Comparison of ENCODE assay signal across 1 cellular context in the genomic region with DNA sequence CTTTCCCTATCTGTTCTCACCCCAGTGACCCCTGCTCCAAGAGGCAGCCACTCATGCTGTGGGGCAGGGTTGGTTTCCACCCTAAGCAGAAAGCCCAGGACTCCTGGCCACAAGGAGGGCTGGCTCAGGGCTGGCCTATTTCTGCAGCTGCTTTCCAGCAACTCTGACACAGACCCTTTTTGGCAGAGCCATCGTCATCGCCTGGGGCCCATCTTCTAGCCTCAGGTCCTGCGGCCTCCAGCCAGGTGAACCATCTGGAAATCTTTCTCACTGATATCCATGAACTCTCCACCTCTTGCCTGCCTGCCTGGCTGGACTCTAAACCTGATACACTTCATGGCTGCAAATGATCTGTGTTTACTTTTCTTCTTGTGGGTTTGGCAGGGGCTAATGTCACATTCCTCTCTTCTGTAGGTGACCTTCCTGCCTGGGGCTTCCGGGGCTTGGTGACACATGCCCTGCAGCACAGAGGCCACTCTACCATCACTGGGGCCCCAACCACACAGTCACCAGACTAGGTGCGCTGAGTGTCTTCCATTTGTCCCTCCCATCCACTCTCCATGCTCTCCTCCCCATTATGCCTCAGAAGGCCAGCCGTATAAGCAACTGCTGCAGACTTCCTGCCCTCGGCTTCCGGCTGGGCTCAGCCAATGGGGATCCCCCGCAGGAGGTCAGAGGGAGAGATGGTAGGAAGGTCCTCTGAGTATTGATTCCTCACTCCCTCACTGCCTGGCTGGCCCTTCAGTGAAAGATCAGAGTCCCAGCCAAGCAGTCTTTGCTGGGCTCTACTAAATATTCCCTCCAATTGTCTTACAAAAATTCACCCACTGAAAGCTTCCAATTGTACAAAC.
TF ChIP-seq lines count a peak whose summit lies in the region.

No MANE protein-coding gene starts in this region.

TF ChIP-seq in HepG2, 621 proteins besides CTCF, POLR2A, EP300 and RAD21 (continued from another document and continues in another):
- TF ChIP-seq, protein P1, sequence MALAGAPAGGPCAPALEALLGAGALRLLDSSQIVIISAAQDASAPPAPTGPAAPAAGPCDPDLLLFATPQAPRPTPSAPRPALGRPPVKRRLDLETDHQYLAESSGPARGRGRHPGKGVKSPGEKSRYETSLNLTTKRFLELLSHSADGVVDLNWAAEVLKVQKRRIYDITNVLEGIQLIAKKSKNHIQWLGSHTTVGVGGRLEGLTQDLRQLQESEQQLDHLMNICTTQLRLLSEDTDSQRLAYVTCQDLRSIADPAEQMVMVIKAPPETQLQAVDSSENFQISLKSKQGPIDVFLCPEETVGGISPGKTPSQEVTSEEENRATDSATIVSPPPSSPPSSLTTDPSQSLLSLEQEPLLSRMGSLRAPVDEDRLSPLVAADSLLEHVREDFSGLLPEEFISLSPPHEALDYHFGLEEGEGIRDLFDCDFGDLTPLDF (CRISPR knock-in tag; IDR thresholded peaks at IDR 0.05), result 0 out of 2 replicates have a peak, but pooled peaks have one; percentile 37
- TF ChIP-seq ZNF776 (CRISPR knock-in tag; IDR thresholded peaks at IDR 0.05) (no peak), SP140L (CRISPR knock-in tag; IDR thresholded peaks at IDR 0.05; ENCODE audit: borderline replicate concordance) (peak; percentile 45; the same call in 1 of the 2 replicates), PCBP1 (IDR thresholded peaks at IDR 0.05; ENCODE audit: borderline replicate concordance, low read depth, low read length) (no peak), MBD4 (IDR thresholded peaks at IDR 0.05; ENCODE audit: borderline replicate concordance, low read length) (no peak), LRRFIP1 (CRISPR knock-in tag; conservative IDR thresholded peaks at IDR 0.05) (no peak), ZNF619 (CRISPR knock-in tag; IDR thresholded peaks at IDR 0.05) (peak; percentile 42; the same call in 1 of the 2 replicates), ATRX (CRISPR knock-in tag; IDR thresholded peaks at IDR 0.05; ENCODE audit: borderline replicate concordance) (no peak), ZMYM2 (CRISPR knock-in tag; IDR thresholded peaks at IDR 0.05) (no peak), ZNF333 (CRISPR knock-in tag; IDR thresholded peaks at IDR 0.05; ENCODE audit: borderline replicate concordance) (no peak), ZNF546 (CRISPR knock-in tag; conservative IDR thresholded peaks at IDR 0.05) (no peak), ELF1 (CRISPR knock-in tag; IDR thresholded peaks at IDR 0.05) (peak; percentile 87), ATF1 (CRISPR knock-in tag; IDR thresholded peaks at IDR 0.05) (peak; percentile 78), MYC (CRISPR knock-in tag; IDR thresholded peaks at IDR 0.05; ENCODE audit: borderline replicate concordance) (peak; percentile 84; the same call in 1 of the 2 replicates), ZKSCAN1 (IDR thresholded peaks at IDR 0.05; ENCODE audit: low read length) (no peak), HOXA9 (CRISPR knock-in tag; IDR thresholded peaks at IDR 0.05; ENCODE audit: borderline replicate concordance) (no peak; the same call in 1 of the 2 replicates), ZNF772 (CRISPR knock-in tag; IDR thresholded peaks at IDR 0.05) (peak; percentile 95; the same call in 1 of the 2 replicates), ZSCAN25 (CRISPR knock-in tag; IDR thresholded peaks at IDR 0.05) (peak; percentile 79), TCF7 (IDR thresholded peaks at IDR 0.05; ENCODE audit: low read depth) (peak; percentile 64), GRHL1 (CRISPR knock-in tag; conservative IDR thresholded peaks at IDR 0.05) (no peak), HNRNPL (IDR thresholded peaks at IDR 0.05; ENCODE audit: low read depth, low read length) (no peak), RNF2 (conservative IDR thresholded peaks at IDR 0.05; ENCODE audit: low read depth) (peak; percentile 69; the same call in 1 of the 2 replicates), FOXP1 (IDR thresholded peaks at IDR 0.05) (no peak; the same call in 1 of the 2 replicates), FOXP1 (CRISPR knock-in tag; IDR thresholded peaks at IDR 0.05) (peak; percentile 78), CREBL2 (CRISPR knock-in tag; IDR thresholded peaks at IDR 0.05; ENCODE audit: borderline replicate concordance) (no peak), HOXD1 (CRISPR knock-in tag; IDR thresholded peaks at IDR 0.05) (peak; percentile 25; the same call in 1 of the 2 replicates), CSRNP2 (CRISPR knock-in tag; conservative IDR thresholded peaks at IDR 0.05; ENCODE audit: low read depth) (no peak), PATZ1 (CRISPR knock-in tag; IDR thresholded peaks at IDR 0.05) (peak; percentile 87), SMARCC2 (IDR thresholded peaks at IDR 0.05) (no peak), ZNF235 (CRISPR knock-in tag; IDR thresholded peaks at IDR 0.05; ENCODE audit: borderline replicate concordance) (no peak), PPARG (CRISPR knock-in tag; conservative IDR thresholded peaks at IDR 0.05) (peak; percentile 80), SMAD3 (CRISPR knock-in tag; IDR thresholded peaks at IDR 0.05) (peak; percentile 69; the same call in 1 of the 2 replicates), ZBTB7A (CRISPR knock-in tag; IDR thresholded peaks at IDR 0.05) (peak; percentile 46; the same call in 1 of the 2 replicates), ZNF83 (CRISPR knock-in tag; IDR thresholded peaks at IDR 0.05; ENCODE audit: borderline replicate concordance) (no peak)
- TF ChIP-seq, protein P2, sequence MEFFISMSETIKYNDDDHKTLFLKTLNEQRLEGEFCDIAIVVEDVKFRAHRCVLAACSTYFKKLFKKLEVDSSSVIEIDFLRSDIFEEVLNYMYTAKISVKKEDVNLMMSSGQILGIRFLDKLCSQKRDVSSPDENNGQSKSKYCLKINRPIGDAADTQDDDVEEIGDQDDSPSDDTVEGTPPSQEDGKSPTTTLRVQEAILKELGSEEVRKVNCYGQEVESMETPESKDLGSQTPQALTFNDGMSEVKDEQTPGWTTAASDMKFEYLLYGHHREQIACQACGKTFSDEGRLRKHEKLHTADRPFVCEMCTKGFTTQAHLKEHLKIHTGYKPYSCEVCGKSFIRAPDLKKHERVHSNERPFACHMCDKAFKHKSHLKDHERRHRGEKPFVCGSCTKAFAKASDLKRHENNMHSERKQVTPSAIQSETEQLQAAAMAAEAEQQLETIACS (CRISPR knock-in tag; IDR thresholded peaks at IDR 0.05), result no peak
- TF ChIP-seq, protein P3, sequence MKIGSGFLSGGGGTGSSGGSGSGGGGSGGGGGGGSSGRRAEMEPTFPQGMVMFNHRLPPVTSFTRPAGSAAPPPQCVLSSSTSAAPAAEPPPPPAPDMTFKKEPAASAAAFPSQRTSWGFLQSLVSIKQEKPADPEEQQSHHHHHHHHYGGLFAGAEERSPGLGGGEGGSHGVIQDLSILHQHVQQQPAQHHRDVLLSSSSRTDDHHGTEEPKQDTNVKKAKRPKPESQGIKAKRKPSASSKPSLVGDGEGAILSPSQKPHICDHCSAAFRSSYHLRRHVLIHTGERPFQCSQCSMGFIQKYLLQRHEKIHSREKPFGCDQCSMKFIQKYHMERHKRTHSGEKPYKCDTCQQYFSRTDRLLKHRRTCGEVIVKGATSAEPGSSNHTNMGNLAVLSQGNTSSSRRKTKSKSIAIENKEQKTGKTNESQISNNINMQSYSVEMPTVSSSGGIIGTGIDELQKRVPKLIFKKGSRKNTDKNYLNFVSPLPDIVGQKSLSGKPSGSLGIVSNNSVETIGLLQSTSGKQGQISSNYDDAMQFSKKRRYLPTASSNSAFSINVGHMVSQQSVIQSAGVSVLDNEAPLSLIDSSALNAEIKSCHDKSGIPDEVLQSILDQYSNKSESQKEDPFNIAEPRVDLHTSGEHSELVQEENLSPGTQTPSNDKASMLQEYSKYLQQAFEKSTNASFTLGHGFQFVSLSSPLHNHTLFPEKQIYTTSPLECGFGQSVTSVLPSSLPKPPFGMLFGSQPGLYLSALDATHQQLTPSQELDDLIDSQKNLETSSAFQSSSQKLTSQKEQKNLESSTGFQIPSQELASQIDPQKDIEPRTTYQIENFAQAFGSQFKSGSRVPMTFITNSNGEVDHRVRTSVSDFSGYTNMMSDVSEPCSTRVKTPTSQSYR (CRISPR knock-in tag; IDR thresholded peaks at IDR 0.05; ENCODE audit: borderline replicate concordance), result peak; percentile 9; the same call in 1 of the 2 replicates
- TF ChIP-seq, protein P4, sequence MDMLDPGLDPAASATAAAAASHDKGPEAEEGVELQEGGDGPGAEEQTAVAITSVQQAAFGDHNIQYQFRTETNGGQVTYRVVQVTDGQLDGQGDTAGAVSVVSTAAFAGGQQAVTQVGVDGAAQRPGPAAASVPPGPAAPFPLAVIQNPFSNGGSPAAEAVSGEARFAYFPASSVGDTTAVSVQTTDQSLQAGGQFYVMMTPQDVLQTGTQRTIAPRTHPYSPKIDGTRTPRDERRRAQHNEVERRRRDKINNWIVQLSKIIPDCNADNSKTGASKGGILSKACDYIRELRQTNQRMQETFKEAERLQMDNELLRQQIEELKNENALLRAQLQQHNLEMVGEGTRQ (IDR thresholded peaks at IDR 0.05; ENCODE audit: low read depth, low read length), result no peak
- TF ChIP-seq, protein P4 (CRISPR knock-in tag; IDR thresholded peaks at IDR 0.05; ENCODE audit: borderline replicate concordance), result no peak
- TF ChIP-seq, protein P5, sequence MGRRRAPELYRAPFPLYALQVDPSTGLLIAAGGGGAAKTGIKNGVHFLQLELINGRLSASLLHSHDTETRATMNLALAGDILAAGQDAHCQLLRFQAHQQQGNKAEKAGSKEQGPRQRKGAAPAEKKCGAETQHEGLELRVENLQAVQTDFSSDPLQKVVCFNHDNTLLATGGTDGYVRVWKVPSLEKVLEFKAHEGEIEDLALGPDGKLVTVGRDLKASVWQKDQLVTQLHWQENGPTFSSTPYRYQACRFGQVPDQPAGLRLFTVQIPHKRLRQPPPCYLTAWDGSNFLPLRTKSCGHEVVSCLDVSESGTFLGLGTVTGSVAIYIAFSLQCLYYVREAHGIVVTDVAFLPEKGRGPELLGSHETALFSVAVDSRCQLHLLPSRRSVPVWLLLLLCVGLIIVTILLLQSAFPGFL (CRISPR knock-in tag; IDR thresholded peaks at IDR 0.05), result no peak
- TF ChIP-seq, protein P6, sequence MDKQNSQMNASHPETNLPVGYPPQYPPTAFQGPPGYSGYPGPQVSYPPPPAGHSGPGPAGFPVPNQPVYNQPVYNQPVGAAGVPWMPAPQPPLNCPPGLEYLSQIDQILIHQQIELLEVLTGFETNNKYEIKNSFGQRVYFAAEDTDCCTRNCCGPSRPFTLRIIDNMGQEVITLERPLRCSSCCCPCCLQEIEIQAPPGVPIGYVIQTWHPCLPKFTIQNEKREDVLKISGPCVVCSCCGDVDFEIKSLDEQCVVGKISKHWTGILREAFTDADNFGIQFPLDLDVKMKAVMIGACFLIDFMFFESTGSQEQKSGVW (CRISPR knock-in tag; IDR thresholded peaks at IDR 0.05; ENCODE audit: borderline replicate concordance), result no peak
